Comparison of ENCODE assay signal across 8 cellular contexts in the genomic region with DNA sequence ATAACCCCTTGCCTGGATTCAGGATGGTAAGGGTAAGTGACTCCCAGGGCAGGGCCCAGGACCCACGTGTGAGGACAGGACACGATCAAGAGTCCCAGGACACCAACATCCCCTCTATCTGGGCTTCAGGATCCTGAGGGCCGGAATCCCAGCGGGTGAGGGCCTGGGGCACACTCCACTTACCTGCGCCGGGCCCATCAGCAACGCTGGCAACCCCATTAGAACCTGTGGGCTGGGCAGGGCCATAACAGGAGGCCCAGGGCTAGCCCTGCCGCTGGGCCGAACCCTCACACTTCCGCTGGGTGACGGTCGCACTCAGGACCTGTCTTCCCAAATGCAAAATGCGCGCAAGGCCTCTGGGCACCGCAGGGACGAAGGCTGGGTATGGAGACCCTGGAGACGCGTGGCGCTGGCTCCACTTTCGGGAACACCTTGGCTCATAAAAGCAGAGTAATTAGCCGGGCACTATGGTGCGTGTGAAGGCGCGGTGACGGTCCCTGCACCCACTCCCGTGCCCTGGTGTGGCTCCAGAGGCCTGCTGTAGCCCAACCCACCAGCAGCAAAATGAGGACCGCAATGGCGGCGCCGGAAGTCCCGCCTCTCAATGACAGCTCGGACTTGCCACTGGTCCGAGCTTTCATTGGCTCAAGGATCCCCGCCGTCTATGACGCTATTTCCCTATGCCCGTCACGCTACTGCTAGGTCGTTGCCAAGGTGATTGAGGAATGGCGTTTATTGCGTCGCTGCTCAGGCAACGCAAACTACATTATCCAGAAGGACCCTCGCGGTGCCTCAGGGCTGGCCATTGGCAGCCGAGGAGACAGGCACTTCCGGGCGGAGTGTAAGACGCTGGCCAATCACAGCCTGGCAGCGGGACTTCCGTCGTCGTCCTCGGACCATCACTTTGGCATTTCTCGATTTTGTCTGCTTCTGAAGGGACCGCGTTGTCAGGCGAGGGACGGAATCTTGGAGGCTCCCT. TPM values are rescaled to one million over a fixed set of nuclear protein-coding genes. Genes with fewer than 3 reads are reported as not detected.
A peak's percentile ranks its signal among the peaks of the same experiment; 100 is the strongest.
DNase-seq lines count a peak whose midpoint lies in the region; ATAC-seq and TF ChIP-seq lines count a peak whose summit lies in the region.

A gene (minus strand): TSS at position 578 of the 979 bp plus-strand sequence. CDS start 332 bp downstream, at position 246.

- H3K27me3 ChIP-seq in lung (ENCODE audit: control insufficient read depth, insufficient read depth), result no peaks in the 10 kb centered on the region

- no peaks in the 10 kb centered on the region for H3K27me3 Mint-ChIP-seq in activated CD8-positive, alpha-beta T cell treated with anti-CD3 and anti-CD28 coated beads, Interleukin-2, amount 10 ng/mL, durations not matched to agents 7 days and 5 days (ENCODE audit: low read depth)

- 6 to 8% methylated on average over 59 of the region's 59 CpGs for WGBS in lung, 2 donors

- H3K4me1 Mint-ChIP-seq in activated CD8-positive, alpha-beta T cell treated with anti-CD3 and anti-CD28 coated beads, Interleukin-2, amount 10 ng/mL, durations not matched to agents 7 days and 5 days (ENCODE audit: low read depth), result peaks cover 34% of the 10 kb centered on the region

- H3K9me3 ChIP-seq in lung (ENCODE audit: control insufficient read depth in 2 of 2, insufficient read depth in 1 of 2, low read length in 1 of 2), result peaks cover 0 to 26% of the 10 kb centered on the region in 2 donors

- H3K4me3 ChIP-seq in lung, result peak within 1 kb of the TSS; percentile 87

- peak; percentile 97 for ATAC-seq in HG02870 (IDR thresholded peaks at IDR 0.05; ENCODE audit: unreplicated experiment)
- ATAC-seq in activated CD8-positive, alpha-beta T cell treated with anti-CD3 and anti-CD28 coated beads, Interleukin-2, amount 10 ng/mL, durations not matched to agents 7 days and 5 days, result peak; percentile 96
- ATAC-seq in lung (ENCODE audit: insufficient read depth, low FRiP score), result peak; percentile 95

- H3K9me3 Mint-ChIP-seq in activated CD8-positive, alpha-beta T cell treated with anti-CD3 and anti-CD28 coated beads, Interleukin-2, amount 10 ng/mL, durations not matched to agents 7 days and 5 days (ENCODE audit: insufficient read depth), result peaks cover 38% of the 10 kb centered on the region

- peak within 1 kb of the TSS; percentile 46 to 91 for H3K27ac ChIP-seq in lung (ENCODE audit: low read depth in 1 of 2, low read length in 1 of 2)

- H3K4me1 ChIP-seq in lung (ENCODE audit: control insufficient read depth in 2 of 2, insufficient read depth in 2 of 2, low read length in 2 of 2), result peaks cover 0 to 8% of the 10 kb centered on the region in 2 donors

- H3K36me3 ChIP-seq in lung (ENCODE audit: control insufficient read depth in 2 of 2, insufficient read depth in 2 of 2, low read length in 2 of 2), result peaks cover 8 to 16% of the 10 kb centered on the region in 2 donors

- POLR2A ChIA-PET in activated CD8-positive, alpha-beta T cell treated with anti-CD3 and anti-CD28 coated beads, Interleukin-2, amount 10 ng/mL, durations not matched to agents 7 days and 5 days (lab: Charles Lee), result interaction anchor here (0.6 to 1.0 kb wide), 5 partner anchors 11 to 80 kb away, joined by 3 to 4 read pairs (median 3); a partner anchor contains a TSS

- peak; percentile 59 for TF ChIP-seq POLR2A in GM15510 (IDR thresholded peaks at IDR 0.05; ENCODE audit: borderline replicate concordance, extremely low read depth, insufficient read length)

- CTCF ChIA-PET in activated CD8-positive, alpha-beta T cell treated with anti-CD3 and anti-CD28 coated beads, Interleukin-2, amount 10 ng/mL, durations not matched to agents 7 days and 5 days (lab: Charles Lee), result interaction anchor here (0.7 kb wide), 1 partner anchor 37 kb away, joined by 3 read pairs; a partner anchor contains a TSS

- peak within 1 kb of the TSS; percentile 94 for H3K4me3 Mint-ChIP-seq in activated CD8-positive, alpha-beta T cell treated with anti-CD3 and anti-CD28 coated beads, Interleukin-2, amount 10 ng/mL, durations not matched to agents 7 days and 5 days

- H3K36me3 Mint-ChIP-seq in activated CD8-positive, alpha-beta T cell treated with anti-CD3 and anti-CD28 coated beads, Interleukin-2, amount 10 ng/mL, durations not matched to agents 7 days and 5 days (ENCODE audit: low read depth), result peaks cover 55% of the 10 kb centered on the region

- DNase-seq in NCI-H2171 treated with DMSO at 0.1 percent for 48 hours (lab: John Stamatoyannopoulos, UW) (peak; percentile 99), lung (ENCODE audit: low spot score) (peak; percentile 97), NCI-H526 treated with DMSO at 0.1 percent for 48 hours (lab: John Stamatoyannopoulos, UW) (no peak)
- peak; percentile 98 for DNase-seq in activated CD8-positive, alpha-beta T cell treated with anti-CD3 and anti-CD28 coated beads, Interleukin-2, amount 10 ng/mL, durations not matched to agents 7 days and 5 days
- peak; percentile 92 for DNase-seq in effector CD4-positive, alpha-beta T cell
- peak; percentile 79 to 91 for DNase-seq in stimulated activated CD4-positive, alpha-beta T cell treated with anti-CD3 and anti-CD28 coated beads, Interleukin-4, amount 100 ng/mL, for 48 hours (ENCODE audit: low read depth in 2 of 2)

- H3K27ac Mint-ChIP-seq in activated CD8-positive, alpha-beta T cell treated with anti-CD3 and anti-CD28 coated beads, Interleukin-2, amount 10 ng/mL, durations not matched to agents 7 days and 5 days, result peak within 1 kb of the TSS; percentile 98

- no peak for TF ChIP-seq CTCF in lung (IDR thresholded peaks at IDR 0.05; ENCODE audit: control extremely low read depth, extremely low read depth)

RNA-seq across cellular contexts. Expression of the gene that starts here (rescaled TPM):
- 1 to 10 TPM; 5.1 to 6.0 TPM for total RNA-seq in activated CD8-positive, alpha-beta T cell treated with anti-CD3 and anti-CD28 coated beads, Interleukin-2, amount 10 ng/mL, durations not matched to agents 7 days and 5 days
- total RNA-seq in lung, result 1 to 10 TPM; 4.4 to 7.4 TPM
- 1 to 10 TPM; 1.0 to 1.4 TPM for polyA plus RNA-seq in lung
